10 cellular contexts compared by ENCODE assay signal in genomic region chr22:24507742-24508141, GRCh38. TPM values are rescaled to one million over a fixed set of nuclear protein-coding genes. Genes with fewer than 3 reads are reported as not detected.
A peak's percentile ranks its signal among the peaks of the same experiment; 100 is the strongest.
DNase-seq lines count a peak whose midpoint lies in the region; ATAC-seq and TF ChIP-seq lines count a peak whose summit lies in the region.
"Had no signal": no experiment of that assay in that cellular context is flagged by ENCODE, and none has a peak within 500 bp of the region (broad histone marks: within the 10 kb centered on the region; RNA-seq: fewer than 3 reads in every experiment).

No MANE protein-coding gene starts in this region.

- H3K4me3 ChIP-seq in HUES64 (ENCODE audit: low read length), result peak overlapping the region; percentile 33; the same call in 1 of the 2 replicates
- no peak overlapping the region for H3K4me3 ChIP-seq in hepatocyte
- no peak overlapping the region for H3K4me3 ChIP-seq in transverse colon

- no peak overlapping the region for H3K27ac ChIP-seq in HUES64 (ENCODE audit: low read depth, low read length)
- peak overlapping the region; percentile 82 for H3K27ac ChIP-seq in hepatocyte
- H3K27ac ChIP-seq in transverse colon, result no peak overlapping the region

- no peak overlapping the region for H3K4me2 ChIP-seq in hepatocyte

- H3K9ac ChIP-seq in HUES64 (ENCODE audit: low read depth, low read length), result no peak overlapping the region

- TF ChIP-seq POLR2A in transverse colon (IDR thresholded peaks at IDR 0.05), result no peak

- H2AFZ ChIP-seq in hepatocyte, result no peak overlapping the region

- H3K9me2 ChIP-seq in hepatocyte (replicated peaks; ENCODE audit: insufficient read depth), result no peaks in the 10 kb centered on the region

- H4K20me1 ChIP-seq in hepatocyte (ENCODE audit: insufficient read depth, poor library complexity, severe bottlenecking), result no peaks in the 10 kb centered on the region

- in situ Hi-C loops in transverse colon (cut with MboI; ENCODE audit: low pct_ligation_motif_present in 1 of 4, low pct_unique_long_range_greater_than_20kb in 1 of 4, low sequenced_read_pairs in 3 of 4), result loop anchor here in 1 of 4 donors (10.0 kb wide), 1 partner anchor 93 kb away; no protein-coding TSS in a partner anchor

- H3K9me3 Mint-ChIP-seq in stimulated activated effector memory CD8-positive, alpha-beta T cell treated with anti-CD3 and anti-CD28 coated beads, Interleukin-12 subunit alpha, Interleukin-12 subunit beta, amount 100 ng/mL, for 72 hours, result no peaks in the 10 kb centered on the region
- H3K9me3 Mint-ChIP-seq: activated CD4-positive, alpha-beta memory T cell treated with anti-CD3 and anti-CD28 coated beads, Interleukin-2, amount 10 ng/mL, durations not matched to agents 7 days and 5 days; CD4-positive, alpha-beta memory T cell had no signal

- DNase-seq in hepatocyte (ENCODE audit: low spot score) (no peak), transverse colon (no peak)
- DNase-seq in stimulated activated effector memory CD8-positive, alpha-beta T cell treated with anti-CD3 and anti-CD28 coated beads, Interleukin-12 subunit alpha, Interleukin-12 subunit beta, amount 100 ng/mL, for 72 hours (ENCODE audit: low spot score in 2 of 2), result no peak
- DNase-seq: activated CD4-positive, alpha-beta memory T cell treated with anti-CD3 and anti-CD28 coated beads, Interleukin-2, amount 10 ng/mL, durations not matched to agents 7 days and 5 days; activated gamma-delta T cell; CD4-positive, alpha-beta memory T cell; NCI-H2081 treated with DMSO at 0.1 percent for 48 hours had no signal

- no peaks in the 10 kb centered on the region for H3K27me3 ChIP-seq in HUES64 (ENCODE audit: insufficient read depth, low read length)
- no peaks in the 10 kb centered on the region for H3K27me3 ChIP-seq in hepatocyte
- H3K27me3 ChIP-seq in transverse colon, result no peaks in the 10 kb centered on the region

- H3K27ac Mint-ChIP-seq in stimulated activated effector memory CD8-positive, alpha-beta T cell treated with anti-CD3 and anti-CD28 coated beads, Interleukin-12 subunit alpha, Interleukin-12 subunit beta, amount 100 ng/mL, for 72 hours, result peak overlapping the region; percentile 17
- H3K27ac Mint-ChIP-seq: activated CD4-positive, alpha-beta memory T cell treated with anti-CD3 and anti-CD28 coated beads, Interleukin-2, amount 10 ng/mL, durations not matched to agents 7 days and 5 days had no signal

- H3K9me3 ChIP-seq in HUES64 (ENCODE audit: insufficient read depth, low read depth, low read length) (no peaks in the 10 kb centered on the region), hepatocyte (ENCODE audit: low read depth) (no peaks in the 10 kb centered on the region), transverse colon (no peaks in the 10 kb centered on the region)

- no peaks in the 10 kb centered on the region for H3K79me2 ChIP-seq in hepatocyte

- no peak for ATAC-seq in stimulated activated effector memory CD8-positive, alpha-beta T cell treated with anti-CD3 and anti-CD28 coated beads, Interleukin-12 subunit alpha, Interleukin-12 subunit beta, amount 100 ng/mL, for 72 hours
- ATAC-seq in GM21447 (IDR thresholded peaks at IDR 0.05; ENCODE audit: unreplicated experiment), result no peak

- H3K4me3 Mint-ChIP-seq in stimulated activated effector memory CD8-positive, alpha-beta T cell treated with anti-CD3 and anti-CD28 coated beads, Interleukin-12 subunit alpha, Interleukin-12 subunit beta, amount 100 ng/mL, for 72 hours, result no peak overlapping the region
- H3K4me3 Mint-ChIP-seq: activated CD4-positive, alpha-beta memory T cell treated with anti-CD3 and anti-CD28 coated beads, Interleukin-2, amount 10 ng/mL, durations not matched to agents 7 days and 5 days; CD4-positive, alpha-beta memory T cell had no signal

- 30% methylated on average over 6 of the region's 8 CpGs for WGBS in HUES64
- WGBS in hepatocyte (ENCODE audit: low lambda C conversion rate, missing lambda C conversion rate), result 53% methylated on average over 8 of the region's 8 CpGs
- 73 to 91% methylated on average over 7 to 8 of the region's 8 CpGs for WGBS in transverse colon (ENCODE audit: low coverage in 1 of 2), 2 donors

- H3K36me3 Mint-ChIP-seq in stimulated activated effector memory CD8-positive, alpha-beta T cell treated with anti-CD3 and anti-CD28 coated beads, Interleukin-12 subunit alpha, Interleukin-12 subunit beta, amount 100 ng/mL, for 72 hours, result no peaks in the 10 kb centered on the region
- H3K36me3 Mint-ChIP-seq: CD4-positive, alpha-beta memory T cell had no signal

- TF ChIP-seq CTCF in hepatocyte (IDR thresholded peaks at IDR 0.05; ENCODE audit: poor library complexity), result no peak
- no peak for TF ChIP-seq CTCF in transverse colon (IDR thresholded peaks at IDR 0.05)

- no peaks in the 10 kb centered on the region for H3K36me3 ChIP-seq in HUES64 (ENCODE audit: insufficient read depth, low read length)
- H3K36me3 ChIP-seq in hepatocyte (replicated peaks; ENCODE audit: insufficient read depth, low read depth), result no peaks in the 10 kb centered on the region
- no peaks in the 10 kb centered on the region for H3K36me3 ChIP-seq in transverse colon

- H3K4me1 Mint-ChIP-seq in stimulated activated effector memory CD8-positive, alpha-beta T cell treated with anti-CD3 and anti-CD28 coated beads, Interleukin-12 subunit alpha, Interleukin-12 subunit beta, amount 100 ng/mL, for 72 hours, result peaks cover 21% of the 10 kb centered on the region

- intact Hi-C loops in transverse colon (cut with DNase I; ENCODE audit: low total_unique reads), result loop anchor here (10.0 kb wide), 1 partner anchor 83 kb away; the partner anchor contains the start of gene ADORA2A

- H3K4me1 ChIP-seq in HUES64 (ENCODE audit: insufficient read depth, low read length), result peaks cover 14% of the 10 kb centered on the region
- peaks cover 25% of the 10 kb centered on the region for H3K4me1 ChIP-seq in hepatocyte (ENCODE audit: insufficient read depth)
- peaks cover 4 to 41% (median 25%) of the 10 kb centered on the region in 4 donors for H3K4me1 ChIP-seq in transverse colon

- no peak for TF ChIP-seq EP300 in transverse colon (IDR thresholded peaks at IDR 0.05; ENCODE audit: low read depth)

RNA-seq across cellular contexts. Expression of gene UPB1, which starts 12.6 kb away (rescaled TPM):
- polyA plus RNA-seq in HUES64 (2013, experiment 1 of 2), result not detected
- not detected for polyA plus RNA-seq in HUES64 (2013, experiment 2 of 2)
- total RNA-seq in hepatocyte (1.2 and 1.6 TPM in 2 replicates), transverse colon (under 1 TPM in 1 of 4 donors, not detected in 3; 0.32 TPM)
- 0.39 and 1.0 TPM in 2 replicates for polyA plus RNA-seq in hepatocyte
- total RNA-seq: SK-MEL-5 had no signal
- polyA plus RNA-seq: CD4-positive, alpha-beta memory T cell had no signal

RNA-seq across cellular contexts. Expression of gene GUCD1, which starts 47.2 kb away (rescaled TPM):
- 52.9 TPM for polyA plus RNA-seq in HUES64 (2013, experiment 1 of 2)
- 47.5 TPM for polyA plus RNA-seq in HUES64 (2013, experiment 2 of 2)
- total RNA-seq in hepatocyte (143 and 149 TPM in 2 replicates), transverse colon (100 to 1,000 TPM in 3 of 4 donors, 10 to 100 TPM in 1; 56.7 to 498 (median 277) TPM)
- 84.9 and 102 TPM in 2 replicates for polyA plus RNA-seq in hepatocyte

RNA-seq across cellular contexts. Expression of gene SNRPD3, which starts 48.1 kb away (rescaled TPM):
- polyA plus RNA-seq in HUES64 (2013, experiment 1 of 2), result 242 TPM
- 236 TPM for polyA plus RNA-seq in HUES64 (2013, experiment 2 of 2)
- 145 and 185 TPM in 2 replicates for total RNA-seq in hepatocyte
- polyA plus RNA-seq in hepatocyte, result 120 and 122 TPM in 2 replicates
- total RNA-seq in transverse colon, result 100 to 1,000 TPM in 2 of 4 donors, 10 to 100 TPM in 2; 21.3 to 127 (median 93.8) TPM
